8 cellular contexts compared by ENCODE assay signal in genomic region chr10:110535958-110536891, GRCh38. TPM values are rescaled to one million over a fixed set of nuclear protein-coding genes. Genes with fewer than 3 reads are reported as not detected.
DNase-seq lines count a peak whose midpoint lies in the region; TF ChIP-seq lines count a peak whose summit lies in the region.

No MANE protein-coding gene starts in this region.

- H3K4me1 ChIP-seq in H9 (ENCODE audit: insufficient read depth, low read length) (peaks cover 4% of the 10 kb centered on the region; the same call in 1 of the 2 replicates), fibroblast of lung (ENCODE audit: control insufficient read depth, extremely low read depth, insufficient read depth, low read length) (peaks cover 8% of the 10 kb centered on the region), ascending aorta (no peaks in the 10 kb centered on the region)

- TF ChIP-seq CTCF in GM12875 (IDR thresholded peaks at IDR 0.05; ENCODE audit: borderline replicate concordance, insufficient read depth, low read depth, low read length) (peak; percentile 44; the same call in 1 of the 2 replicates), H9 (conservative IDR thresholded peaks at IDR 0.05) (peak; percentile 61), fibroblast of lung (conservative IDR thresholded peaks at IDR 0.05 in 1 of 2, IDR thresholded peaks at IDR 0.05 in 1 of 2; ENCODE audit: low read depth in 1 of 2, low read length in 2 of 2) (peak; percentile 21 to 32), ascending aorta (IDR thresholded peaks at IDR 0.05) (peak in 1 of 3 experiments; percentile 21)

- H3K23me2 ChIP-seq in H9 (ENCODE audit: insufficient read length, low read depth, low read length, poor library complexity, severe bottlenecking): no peaks in the 10 kb centered on the region

- H3K9ac ChIP-seq in H9 (ENCODE audit: extremely low read depth, insufficient read length, low read length): no peak overlapping the region
- H3K9ac ChIP-seq in fibroblast of lung (ENCODE audit: insufficient read depth, low read length): no peak overlapping the region

- H2AK5ac ChIP-seq in H9 (ENCODE audit: insufficient read length, low read length): no peak overlapping the region

- H3K79me2 ChIP-seq in H9 (ENCODE audit: insufficient read depth, low read length) (no peaks in the 10 kb centered on the region), fibroblast of lung (ENCODE audit: control insufficient read depth, insufficient read depth, low read length) (no peaks in the 10 kb centered on the region)

- POLR2A ChIA-PET in activated CD4-positive, alpha-beta memory T cell treated with anti-CD3 and anti-CD28 coated beads for 36 hours (lab: Charles Lee): interaction anchor here (0.6 to 2.0 kb wide), 3 partner anchors 37 to 180 kb away, joined by 3 to 9 read pairs (median 3); no protein-coding TSS in a partner anchor

- H3K56ac ChIP-seq in H9 (ENCODE audit: insufficient read length, low read depth, low read length): no peak overlapping the region

- intact Hi-C loops in activated CD4-positive, alpha-beta memory T cell treated with anti-CD3 and anti-CD28 coated beads for 36 hours (cut with micrococcal nuclease): loop anchor here (1.0 to 10.0 kb wide), 11 partner anchors 8 to 461 kb away; partner anchors contain the start of genes DUSP5 and SMC3
- intact Hi-C loops in ascending aorta (cut with DNase I): no loop called here

- H2AFZ ChIP-seq in H9 (ENCODE audit: low read length) (no peak overlapping the region), fibroblast of lung (ENCODE audit: low read length) (no peak overlapping the region)

- peak; percentile 60 for DNase-seq in H9
- peak; percentile 91 for DNase-seq in M059J (ENCODE audit: low read depth)
- DNase-seq in activated CD4-positive, alpha-beta memory T cell treated with anti-CD3 and anti-CD28 coated beads for 36 hours: peak; percentile 91
- peak; percentile 60 to 91 for DNase-seq in fibroblast of lung (ENCODE audit: low read depth in 2 of 2)
- peak; percentile 48 to 71 for DNase-seq in stimulated activated CD4-positive, alpha-beta T cell treated with anti-CD3 and anti-CD28 coated beads, Interleukin-12 subunit alpha, Interleukin-12 subunit beta, amount 100 ng/mL, for 24 hours (ENCODE audit: low read depth in 2 of 2)
- DNase-seq in NCI-H2227 (lab: John Stamatoyannopoulos, UW; ENCODE audit: unreplicated experiment): no peak
- no peak for DNase-seq in ascending aorta (ENCODE audit: low spot score in 2 of 2)

- H3K4me3 ChIP-seq in GM12875 (ENCODE audit: low read depth, low read length) (no peak overlapping the region), fibroblast of lung (replicated peaks in 1 of 4; ENCODE audit: control extremely low read depth in 1 of 4, insufficient read depth in 1 of 4, low read depth in 3 of 4, low read length in 4 of 4) (no peak overlapping the region), ascending aorta (no peak overlapping the region)

- H2BK15ac ChIP-seq in H9 (ENCODE audit: low read depth, low read length): 0 out of 2 replicates have a peak overlapping the region, but pooled peaks have one; percentile 68

- peak overlapping the region in 1 of 3 experiments; percentile 70; a peak in 2 of 7 replicates for H3K27ac Mint-ChIP-seq in H9
- H3K27ac Mint-ChIP-seq in activated CD4-positive, alpha-beta memory T cell treated with anti-CD3 and anti-CD28 coated beads for 36 hours: peak overlapping the region; percentile 79

- H3K9me3 Mint-ChIP-seq in H9: no peaks in the 10 kb centered on the region; a peak in 1 of 5 replicates
- no peaks in the 10 kb centered on the region for H3K9me3 Mint-ChIP-seq in activated CD4-positive, alpha-beta memory T cell treated with anti-CD3 and anti-CD28 coated beads for 36 hours

- no CpG with 5 or more reads among the region's 12 CpGs for WGBS in H9 (ENCODE audit: extremely low coverage, insufficient read length, low lambda C conversion rate)

- peaks cover 14 to 16% of the 10 kb centered on the region in 2 experiments for H3K4me1 Mint-ChIP-seq in H9
- H3K4me1 Mint-ChIP-seq in activated CD4-positive, alpha-beta memory T cell treated with anti-CD3 and anti-CD28 coated beads for 36 hours (ENCODE audit: low read depth): peaks cover 30% of the 10 kb centered on the region

- H3K36me3 ChIP-seq in fibroblast of lung (ENCODE audit: control insufficient read depth, insufficient read depth, low read length): no peaks in the 10 kb centered on the region
- H3K36me3 ChIP-seq in ascending aorta: no peaks in the 10 kb centered on the region

- no peaks in the 10 kb centered on the region for H3K36me3 Mint-ChIP-seq in H9 (ENCODE audit: insufficient read depth in 1 of 3, low read depth in 3 of 3)
- H3K36me3 Mint-ChIP-seq in activated CD4-positive, alpha-beta memory T cell treated with anti-CD3 and anti-CD28 coated beads for 36 hours: no peaks in the 10 kb centered on the region

- H3K4me2 ChIP-seq in H9 (ENCODE audit: insufficient read depth, insufficient read length, low read length) (no peak overlapping the region), fibroblast of lung (ENCODE audit: extremely low read depth, insufficient read depth, low read length) (peak overlapping the region; percentile 59)

- H2BK12ac ChIP-seq in H9 (ENCODE audit: insufficient read length, low read depth, low read length): no peak overlapping the region

- no peak overlapping the region for H3K4ac ChIP-seq in H9 (ENCODE audit: low read depth, low read length)

- no peak overlapping the region for H2BK20ac ChIP-seq in H9 (ENCODE audit: low read depth, low read length, poor library complexity, severe bottlenecking)

- H3K4me3 Mint-ChIP-seq in H9: 0 out of 5 replicates have a peak overlapping the region, but pooled peaks of 1 of the 2 experiments have one; percentile 46
- H3K4me3 Mint-ChIP-seq in activated CD4-positive, alpha-beta memory T cell treated with anti-CD3 and anti-CD28 coated beads for 36 hours: peak overlapping the region; percentile 28

- H4K5ac ChIP-seq in H9 (ENCODE audit: insufficient read length, low read depth, low read length): no peak overlapping the region

- H3K79me1 ChIP-seq in H9 (ENCODE audit: insufficient read depth, low read depth, low read length, poor library complexity, severe bottlenecking): no peaks in the 10 kb centered on the region

- H3K27me3 Mint-ChIP-seq in H9 (ENCODE audit: low read depth): no peaks in the 10 kb centered on the region
- no peaks in the 10 kb centered on the region for H3K27me3 Mint-ChIP-seq in activated CD4-positive, alpha-beta memory T cell treated with anti-CD3 and anti-CD28 coated beads for 36 hours

- H3K27ac ChIP-seq in H9 (ENCODE audit: insufficient read length, low read depth, low read length) (no peak overlapping the region), fibroblast of lung (ENCODE audit: insufficient read depth, low read length) (no peak overlapping the region), ascending aorta (no peak overlapping the region)

- no peak overlapping the region for H3T11ph ChIP-seq in H9 (ENCODE audit: low read length)

- no peak overlapping the region for H4K91ac ChIP-seq in H9 (ENCODE audit: insufficient read length, low read depth, low read length)

- no peak overlapping the region for H3K14ac ChIP-seq in H9 (ENCODE audit: insufficient read depth, low read length)

- H3K27me3 ChIP-seq in H9 (ENCODE audit: insufficient read depth, low read length) (no peaks in the 10 kb centered on the region; the same call in 1 of the 2 replicates), fibroblast of lung (ENCODE audit: control insufficient read depth, insufficient read depth, low read length) (no peaks in the 10 kb centered on the region), ascending aorta (no peaks in the 10 kb centered on the region)

- H2BK120ac ChIP-seq in H9 (ENCODE audit: low read depth, low read length, poor library complexity, severe bottlenecking): no peak overlapping the region

- no peak overlapping the region for H2BK5ac ChIP-seq in H9 (ENCODE audit: insufficient read length, low read length)

- H3K18ac ChIP-seq in H9 (ENCODE audit: insufficient read length, low read depth, low read length): no peak overlapping the region

- no peak overlapping the region for H4K8ac ChIP-seq in H9 (replicated peaks; ENCODE audit: insufficient read length, low read depth, low read length)

- H4K20me1 ChIP-seq in H9 (ENCODE audit: control insufficient read depth, insufficient read depth, insufficient read length): no peaks in the 10 kb centered on the region
- no peaks in the 10 kb centered on the region for H4K20me1 ChIP-seq in fibroblast of lung (ENCODE audit: control insufficient read depth, extremely low read depth, insufficient read depth, low read length)

- H3K9me3 ChIP-seq in H9 (ENCODE audit: control insufficient read depth, low read depth, low read length) (no peaks in the 10 kb centered on the region), fibroblast of lung (ENCODE audit: control insufficient read depth, insufficient read depth, low read depth, low read length) (no peaks in the 10 kb centered on the region), ascending aorta (no peaks in the 10 kb centered on the region)

- H3K23ac ChIP-seq in H9 (ENCODE audit: insufficient read length, low read depth, low read length): no peak overlapping the region

- CTCF ChIA-PET in activated CD4-positive, alpha-beta memory T cell treated with anti-CD3 and anti-CD28 coated beads for 36 hours (lab: Charles Lee): interaction anchor here (0.8 to 1.6 kb wide), 5 partner anchors 11 to 182 kb away, joined by 3 to 6 read pairs (median 3); no protein-coding TSS in a partner anchor

RNA-seq across cellular contexts. Expression of gene SMC3, which starts 31.3 kb away (rescaled TPM):
- total RNA-seq in H9 (2021): 80.6 and 82.4 TPM in 2 replicates
- total RNA-seq in M059J (2014; rRNA removed; shearing (Covaris generic)): 30.1 and 39.3 TPM in 2 replicates
- total RNA-seq in activated CD4-positive, alpha-beta memory T cell treated with anti-CD3 and anti-CD28 coated beads for 36 hours: 10 to 100 TPM; 89.5 to 92.2 TPM
- total RNA-seq in fibroblast of lung: 28.8 and 31.9 TPM in 2 replicates
- polyA plus RNA-seq in fibroblast of lung: 25.9 and 28.4 TPM in 2 replicates
- polyA plus RNA-seq in fibroblast of lung (2012): 35.6 and 36.9 TPM in 2 replicates
- 2.3 and 4.4 TPM in 2 replicates for polyA minus RNA-seq in fibroblast of lung (ENCODE audit: low replicate concordance)
- 14.8 TPM for total RNA-seq in ascending aorta

RNA-seq across cellular contexts. Expression of gene DUSP5, which starts 38.5 kb away (rescaled TPM):
- total RNA-seq in H9 (2021): 29.3 and 29.4 TPM in 2 replicates
- 6.8 and 8.1 TPM in 2 replicates for total RNA-seq in M059J (2014; rRNA removed; shearing (Covaris generic))
- 100 to 1,000 TPM; 171 to 176 TPM for total RNA-seq in activated CD4-positive, alpha-beta memory T cell treated with anti-CD3 and anti-CD28 coated beads for 36 hours
- 14.9 and 27.6 TPM in 2 replicates for total RNA-seq in fibroblast of lung
- 37.7 and 48.9 TPM in 2 replicates for polyA plus RNA-seq in fibroblast of lung
- 23.5 and 30.7 TPM in 2 replicates for polyA plus RNA-seq in fibroblast of lung (2012)
- polyA minus RNA-seq in fibroblast of lung (ENCODE audit: low replicate concordance): 65.8 and 147 TPM in 2 replicates
- total RNA-seq in ascending aorta: 26.9 TPM

Comparison
In these comparisons a context has a peak if more than half of its experiments do, and no peak if none do; other contexts are left out.
1. DNase-seq: peak in H9 (single experiment), M059J (single experiment), activated CD4-positive, alpha-beta memory T cell treated with anti-CD3 and anti-CD28 coated beads for 36 hours (single experiment), fibroblast of lung (2 of 2) and stimulated activated CD4-positive, alpha-beta T cell treated with anti-CD3 and anti-CD28 coated beads, Interleukin-12 subunit alpha, Interleukin-12 subunit beta, amount 100 ng/mL, for 24 hours (2 of 2); none in NCI-H2227 (single experiment) and ascending aorta (0 of 2).